8 cellular contexts compared by ENCODE assay signal in genomic region chr20:50817776-50818172, GRCh38. TPM values are rescaled to one million over a fixed set of nuclear protein-coding genes. Genes with fewer than 3 reads are reported as not detected.
DNase-seq lines count a peak whose midpoint lies in the region; ATAC-seq and TF ChIP-seq lines count a peak whose summit lies in the region.

No MANE protein-coding gene starts in this region.

- DNase-seq in stimulated activated naive CD8-positive, alpha-beta T cell treated with anti-CD3 and anti-CD28 coated beads, Interleukin-15, Interleukin-2, amounts not matched to agents 100 U/mL and 50 U/mL, for 24 hours: no peak
- DNase-seq in activated naive CD8-positive, alpha-beta T cell treated with anti-CD3 and anti-CD28 coated beads, Interleukin-2, amount 50 U/mL, for 24 hours: no peak
- no peak for DNase-seq in mesothelial cell of epicardium (ENCODE audit: low spot score in 2 of 2, unreplicated experiment in 2 of 2)
- no peak for DNase-seq in hepatic stellate cell (ENCODE audit: low spot score)

- no peaks in the 10 kb centered on the region for H3K27me3 Mint-ChIP-seq in stimulated activated naive CD8-positive, alpha-beta T cell treated with anti-CD3 and anti-CD28 coated beads, Interleukin-15, Interleukin-2, amounts not matched to agents 100 ng/mL and 50 ng/mL, for 24 hours
- no peaks in the 10 kb centered on the region for H3K27me3 Mint-ChIP-seq in activated naive CD8-positive, alpha-beta T cell treated with anti-CD3 and anti-CD28 coated beads, Interleukin-2, amount 50 U/mL, for 24 hours
- no peaks in the 10 kb centered on the region for H3K27me3 Mint-ChIP-seq in mesothelial cell of epicardium (ENCODE audit: low read depth)

- no peak for TF ChIP-seq CTCF in mesothelial cell of epicardium (IDR thresholded peaks at IDR 0.05; ENCODE audit: unreplicated experiment)

- peaks cover 13% of the 10 kb centered on the region for H3K36me3 Mint-ChIP-seq in stimulated activated naive CD8-positive, alpha-beta T cell treated with anti-CD3 and anti-CD28 coated beads, Interleukin-15, Interleukin-2, amounts not matched to agents 100 ng/mL and 50 ng/mL, for 24 hours (ENCODE audit: low read depth)
- peaks cover 6% of the 10 kb centered on the region for H3K36me3 Mint-ChIP-seq in activated naive CD8-positive, alpha-beta T cell treated with anti-CD3 and anti-CD28 coated beads, Interleukin-2, amount 50 U/mL, for 24 hours (ENCODE audit: low read depth)
- peaks cover 9% of the 10 kb centered on the region for H3K36me3 Mint-ChIP-seq in mesothelial cell of epicardium

- H3K4me3 Mint-ChIP-seq in stimulated activated naive CD8-positive, alpha-beta T cell treated with anti-CD3 and anti-CD28 coated beads, Interleukin-15, Interleukin-2, amounts not matched to agents 100 ng/mL and 50 ng/mL, for 24 hours: peak overlapping the region; percentile 71
- H3K4me3 Mint-ChIP-seq in activated naive CD8-positive, alpha-beta T cell treated with anti-CD3 and anti-CD28 coated beads, Interleukin-2, amount 50 U/mL, for 24 hours: peak overlapping the region; percentile 60
- no peak overlapping the region for H3K4me3 Mint-ChIP-seq in mesothelial cell of epicardium

- peaks cover 88% of the 10 kb centered on the region for H3K4me1 Mint-ChIP-seq in stimulated activated naive CD8-positive, alpha-beta T cell treated with anti-CD3 and anti-CD28 coated beads, Interleukin-15, Interleukin-2, amounts not matched to agents 100 ng/mL and 50 ng/mL, for 24 hours (ENCODE audit: low read depth)
- peaks cover 82% of the 10 kb centered on the region for H3K4me1 Mint-ChIP-seq in activated naive CD8-positive, alpha-beta T cell treated with anti-CD3 and anti-CD28 coated beads, Interleukin-2, amount 50 U/mL, for 24 hours
- H3K4me1 Mint-ChIP-seq in mesothelial cell of epicardium: peaks cover 28% of the 10 kb centered on the region

- peak overlapping the region; percentile 99 for H3K27ac Mint-ChIP-seq in stimulated activated naive CD8-positive, alpha-beta T cell treated with anti-CD3 and anti-CD28 coated beads, Interleukin-15, Interleukin-2, amounts not matched to agents 100 ng/mL and 50 ng/mL, for 24 hours
- peak overlapping the region; percentile 98 for H3K27ac Mint-ChIP-seq in activated naive CD8-positive, alpha-beta T cell treated with anti-CD3 and anti-CD28 coated beads, Interleukin-2, amount 50 U/mL, for 24 hours
- peak overlapping the region; percentile 98 for H3K27ac Mint-ChIP-seq in mesothelial cell of epicardium

- no peak for ATAC-seq in stimulated activated naive CD8-positive, alpha-beta T cell treated with anti-CD3 and anti-CD28 coated beads, Interleukin-15, Interleukin-2, amounts not matched to agents 100 U/mL and 50 U/mL, for 24 hours
- ATAC-seq in activated naive CD8-positive, alpha-beta T cell treated with anti-CD3 and anti-CD28 coated beads, Interleukin-2, amount 50 U/mL, for 24 hours: no peak
- ATAC-seq in HG02981 (IDR thresholded peaks at IDR 0.05; ENCODE audit: unreplicated experiment): no peak
- no peak for ATAC-seq in HG03442 (IDR thresholded peaks at IDR 0.05; ENCODE audit: unreplicated experiment)
- no peak for ATAC-seq in GM21786 (IDR thresholded peaks at IDR 0.05; ENCODE audit: unreplicated experiment)

- H3K9me3 Mint-ChIP-seq in stimulated activated naive CD8-positive, alpha-beta T cell treated with anti-CD3 and anti-CD28 coated beads, Interleukin-15, Interleukin-2, amounts not matched to agents 100 ng/mL and 50 ng/mL, for 24 hours: no peaks in the 10 kb centered on the region
- H3K9me3 Mint-ChIP-seq in activated naive CD8-positive, alpha-beta T cell treated with anti-CD3 and anti-CD28 coated beads, Interleukin-2, amount 50 U/mL, for 24 hours: peaks cover 3% of the 10 kb centered on the region
- H3K9me3 Mint-ChIP-seq in mesothelial cell of epicardium: no peaks in the 10 kb centered on the region

RNA-seq across cellular contexts. Expression of gene BCAS4, which starts 22.9 kb away (rescaled TPM):
- total RNA-seq in mesothelial cell of epicardium: 12.9 to 15.9 TPM (median 15.2 TPM) in 3 replicates
